In genomic region chr22:49046000-49046545, GRCh38 we compare ENCODE assay signal across 14 cellular contexts.
DNase-seq lines count a peak whose midpoint lies in the region; ATAC-seq and TF ChIP-seq lines count a peak whose summit lies in the region.
"Had no signal": no experiment of that assay in that cellular context is flagged by ENCODE, and none has a peak within 500 bp of the region (broad histone marks: within the 10 kb centered on the region; RNA-seq: fewer than 3 reads in every experiment).

No MANE protein-coding gene starts in this region.

- H3K27me3 Mint-ChIP-seq in brain: peaks cover 20% of the 10 kb centered on the region

- no peaks in the 10 kb centered on the region for H3K9me3 ChIP-seq in BLaER1 treated with 17β-estradiol and CSF1 and Interleukin-3, amounts not matched to agents 10 nM and 100 nM (replicated peaks in 1 of 11)
- peaks cover 0 to 1% of the 10 kb centered on the region in 2 donors for H3K9me3 ChIP-seq in neuronal stem cell (replicated peaks in 1 of 2; ENCODE audit: control insufficient read depth in 2 of 2, insufficient read depth in 1 of 2, low read depth in 1 of 2, low read length in 2 of 2)

- intact Hi-C loops in cardiac septum (cut with DNase I): loop anchor here (2.0 kb wide), 1 partner anchor 259 kb away; no protein-coding TSS in a partner anchor
- intact Hi-C loops in left cardiac atrium (cut with DNase I): loop anchor here (2.0 kb wide), 1 partner anchor 259 kb away; no protein-coding TSS in a partner anchor

- H3K27ac Mint-ChIP-seq in brain: peak overlapping the region in 3 of 5 experiments; percentile 11 to 71 (median 36)
- H3K27ac Mint-ChIP-seq: CD8-positive, alpha-beta T cell; HFFc6 had no signal

- no peak overlapping the region for H3K23ac ChIP-seq in neuronal stem cell (ENCODE audit: low read depth, low read length, poor library complexity)

- no CpG with 5 or more reads among the region's 9 CpGs for WGBS in neuronal stem cell (ENCODE audit: extremely low coverage in 2 of 2, insufficient read length in 2 of 2, insufficient replicate concordance in 1 of 2), 2 donors

- ATAC-seq in left cardiac atrium: no peak
- ATAC-seq: CD8-positive, alpha-beta T cell had no signal

- H2BK15ac ChIP-seq in neuronal stem cell (ENCODE audit: low read length): no peak overlapping the region

- peak overlapping the region; percentile 41 for H3K18ac ChIP-seq in neuronal stem cell (ENCODE audit: low read length)

- H3K4ac ChIP-seq in neuronal stem cell (ENCODE audit: low read length): no peak overlapping the region

- H3K79me1 ChIP-seq in neuronal stem cell (ENCODE audit: low read depth, low read length): no peaks in the 10 kb centered on the region

- H3K4me3 ChIP-seq in BLaER1 treated with 17β-estradiol and CSF1 and Interleukin-3, amounts not matched to agents 10 nM and 100 nM: no peak overlapping the region
- no peak overlapping the region for H3K4me3 ChIP-seq in neuronal stem cell (ENCODE audit: low read length in 2 of 2)
- H3K4me3 ChIP-seq in foreskin fibroblast (ENCODE audit: low read depth in 1 of 2, low read length in 2 of 2): no peak overlapping the region

- peaks cover 0 to 18% (median 15%) of the 10 kb centered on the region in 10 experiments; a peak in 15 of 20 replicates for H3K4me1 ChIP-seq in BLaER1 treated with 17β-estradiol and CSF1 and Interleukin-3, amounts not matched to agents 10 nM and 100 nM
- H3K4me1 ChIP-seq in neuronal stem cell (ENCODE audit: control insufficient read depth in 2 of 2, insufficient read depth in 1 of 2, low read depth in 1 of 2, low read length in 2 of 2): peaks cover 0 to 4% of the 10 kb centered on the region in 2 donors

- H3K4me1 Mint-ChIP-seq in brain: peaks cover 52% of the 10 kb centered on the region

- TF ChIP-seq CTCF in brain (conservative IDR thresholded peaks at IDR 0.05) (no peak), foreskin fibroblast (IDR thresholded peaks at IDR 0.05; ENCODE audit: low read depth, low read length) (no peak)

- no peak overlapping the region for H3K4me3 Mint-ChIP-seq in brain
- H3K4me3 Mint-ChIP-seq: CD8-positive, alpha-beta T cell; HFFc6 had no signal

- no peak overlapping the region for H4K91ac ChIP-seq in neuronal stem cell (ENCODE audit: low read depth, low read length, poor library complexity)

- H3K27me3 ChIP-seq in BLaER1 treated with 17β-estradiol and CSF1 and Interleukin-3, amounts not matched to agents 10 nM and 100 nM: no peaks in the 10 kb centered on the region; a peak in 1 of 22 replicates
- no peaks in the 10 kb centered on the region for H3K27me3 ChIP-seq in neuronal stem cell (ENCODE audit: control insufficient read depth in 3 of 3, insufficient read depth in 3 of 3, low read depth in 1 of 3, low read length in 3 of 3)

- H3K9ac ChIP-seq in BLaER1 treated with 17β-estradiol and CSF1 and Interleukin-3, amounts not matched to agents 10 nM and 100 nM: peak overlapping the region in 1 of 11 experiments; percentile 2; a peak in 1 of 22 replicates
- H3K9ac ChIP-seq in neuronal stem cell (ENCODE audit: low read depth, low read length, poor library complexity): no peak overlapping the region

- H4K8ac ChIP-seq in neuronal stem cell (ENCODE audit: low read depth, low read length): no peak overlapping the region

- H2BK5ac ChIP-seq in neuronal stem cell (ENCODE audit: low read length): no peak overlapping the region

- no peaks in the 10 kb centered on the region for H3K36me3 ChIP-seq in BLaER1 treated with 17β-estradiol and CSF1 and Interleukin-3, amounts not matched to agents 10 nM and 100 nM
- H3K36me3 ChIP-seq in neuronal stem cell (replicated peaks in 1 of 2; ENCODE audit: control insufficient read depth in 2 of 2, insufficient read depth in 2 of 2, low read length in 2 of 2): no peaks in the 10 kb centered on the region

- peak overlapping the region; percentile 20 for H2AK5ac ChIP-seq in neuronal stem cell (ENCODE audit: low read depth, low read length)

- H3K36me3 Mint-ChIP-seq in brain: no peaks in the 10 kb centered on the region
- H3K36me3 Mint-ChIP-seq: CD8-positive, alpha-beta T cell had no signal

- peaks cover 0 to 6% (median 0%) of the 10 kb centered on the region in 5 experiments for H3K9me3 Mint-ChIP-seq in brain
- H3K9me3 Mint-ChIP-seq: CD8-positive, alpha-beta T cell had no signal

- H2BK12ac ChIP-seq in neuronal stem cell (ENCODE audit: low read length): no peak overlapping the region

- no peak overlapping the region for H3K27ac ChIP-seq in BLaER1 treated with 17β-estradiol and CSF1 and Interleukin-3, amounts not matched to agents 10 nM and 100 nM
- no peak overlapping the region for H3K27ac ChIP-seq in neuronal stem cell (replicated peaks; ENCODE audit: low read length)
- H3K27ac ChIP-seq: 22Rv1, C4-2B had no signal

- no peak overlapping the region for H2AFZ ChIP-seq in neuronal stem cell (ENCODE audit: low read length)

- no peak overlapping the region for H3K14ac ChIP-seq in neuronal stem cell (ENCODE audit: low read length)

- DNase-seq in cardiac septum (ENCODE audit: low spot score): peak; percentile 56
- no peak for DNase-seq in left cardiac atrium
- DNase-seq in neuronal stem cell (ENCODE audit: low spot score): no peak
- no peak for DNase-seq in dermis blood vessel endothelial cell
- no peak for DNase-seq in foreskin fibroblast
- no peak for DNase-seq in nucleus accumbens (lab: John Stamatoyannopoulos, UW)
- DNase-seq: EL, HCEC 1CT, HFFc6 had no signal

- peaks cover 0 to 25% (median 0%) of the 10 kb centered on the region in 11 experiments; a peak in 6 of 22 replicates for H4K20me1 ChIP-seq in BLaER1 treated with 17β-estradiol and CSF1 and Interleukin-3, amounts not matched to agents 10 nM and 100 nM

- H2BK120ac ChIP-seq in neuronal stem cell (ENCODE audit: low read depth, low read length): no peak overlapping the region

- peak overlapping the region in 10 of 11 experiments; percentile 24 to 81 (median 64); a peak in 18 of 22 replicates for H3K4me2 ChIP-seq in BLaER1 treated with 17β-estradiol and CSF1 and Interleukin-3, amounts not matched to agents 10 nM and 100 nM
- no peak overlapping the region for H3K4me2 ChIP-seq in neuronal stem cell (ENCODE audit: insufficient read depth, low read length, poor library complexity, severe bottlenecking)
